ENCODE assay signal across 14 cellular contexts in the genomic region with DNA sequence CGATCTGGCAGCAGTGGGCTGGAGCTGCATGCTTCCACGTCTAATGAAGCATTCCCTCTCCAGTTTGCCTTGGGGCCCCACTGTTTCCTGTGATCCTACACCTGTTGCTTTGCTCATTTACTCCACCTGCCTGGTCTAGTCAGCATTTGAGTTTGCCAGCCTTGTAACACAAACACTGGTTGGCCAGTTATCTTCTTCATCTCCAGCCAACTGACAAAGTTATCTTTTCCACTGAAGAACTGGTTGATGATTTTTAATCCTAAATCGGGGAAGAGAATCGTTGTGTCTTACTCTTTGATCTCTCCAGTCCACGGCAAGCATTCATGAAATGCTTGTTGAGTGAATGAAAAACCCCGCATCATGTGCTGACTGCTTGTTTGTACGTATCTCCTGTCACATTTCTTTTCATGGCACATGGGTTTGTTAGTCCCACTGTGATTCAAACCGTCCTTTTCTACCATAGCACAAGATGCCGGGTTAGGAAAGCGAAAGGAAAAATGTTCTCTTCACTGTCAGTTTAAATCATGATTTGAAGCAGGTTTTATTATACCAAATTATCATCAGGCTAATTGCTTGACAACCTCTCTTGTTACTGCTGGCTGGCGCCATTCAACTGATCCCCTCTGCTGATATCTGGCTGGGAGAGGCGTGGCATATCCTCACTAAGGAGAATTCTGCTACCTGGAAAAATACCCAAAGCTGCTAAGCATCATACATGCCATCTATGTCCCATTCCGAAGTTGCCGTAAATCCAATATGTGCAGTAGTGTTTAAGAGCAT.
A peak's percentile ranks its signal among the peaks of the same experiment; 100 is the strongest.
DNase-seq lines count a peak whose midpoint lies in the region; ATAC-seq, FAIRE-seq and TF ChIP-seq lines count a peak whose summit lies in the region.
"Had no signal": no experiment of that assay in that cellular context is flagged by ENCODE, and none has a peak within 500 bp of the region (broad histone marks: within the 10 kb centered on the region; RNA-seq: fewer than 3 reads in every experiment).

No MANE protein-coding gene starts in this region.

- CTCF ChIA-PET in HEK293 (lab: Yijun Ruan, JAX), result no interaction called here

- no peaks in the 10 kb centered on the region for H3K27me3 Mint-ChIP-seq in astrocyte (ENCODE audit: low read depth, unreplicated experiment)

- DNase-seq in NCI-H2196 (lab: John Stamatoyannopoulos, UW; ENCODE audit: unreplicated experiment), result peak; percentile 33
- no peak for DNase-seq in astrocyte (ENCODE audit: low read depth)
- no peak for DNase-seq in pancreas
- DNase-seq in KG1 (lab: John Stamatoyannopoulos, UW), result no peak
- DNase-seq in upper lobe of left lung, result no peak
- DNase-seq: activated T-cell treated with anti-CD3 and anti-CD28 coated beads, Interleukin-2, amount 50 U/mL, for 4 hours; effector memory CD4-positive, alpha-beta T cell; left ventricle myocardium inferior; NCI-H524; spleen had no signal

- TF ChIP-seq EP300 in upper lobe of left lung (IDR thresholded peaks at IDR 0.05), result no peak

- no peak overlapping the region for H2AFZ ChIP-seq in astrocyte (ENCODE audit: low read depth, low read length)

- no peaks in the 10 kb centered on the region for H4K20me1 ChIP-seq in astrocyte (ENCODE audit: insufficient read depth, low read length)

- no peaks in the 10 kb centered on the region for H3K79me2 ChIP-seq in astrocyte (ENCODE audit: insufficient read depth, low read length)

- no peak overlapping the region; the same call in 1 of the 2 replicates for H3K27ac ChIP-seq in HEK293 (ENCODE audit: extremely low read depth, low read depth, low read length)
- no peak overlapping the region for H3K27ac ChIP-seq in astrocyte (ENCODE audit: low read depth, low read length)
- H3K27ac ChIP-seq in pancreas, result no peak overlapping the region
- no peak overlapping the region for H3K27ac ChIP-seq in upper lobe of left lung
- H3K27ac ChIP-seq: left ventricle myocardium inferior had no signal

- intact Hi-C loops in pancreas (cut with DNase I), result no loop called here

- H3K4me3 Mint-ChIP-seq in astrocyte (ENCODE audit: unreplicated experiment), result no peak overlapping the region
- H3K4me3 Mint-ChIP-seq: activated T-cell treated with anti-CD3 and anti-CD28 coated beads, Interleukin-2, amount 50 U/mL, for 4 hours had no signal

- H3K9me3 ChIP-seq in HEK293 (ENCODE audit: control insufficient read depth, insufficient read depth, low read depth, low read length), result no peaks in the 10 kb centered on the region
- no peaks in the 10 kb centered on the region for H3K9me3 ChIP-seq in astrocyte (ENCODE audit: insufficient read depth, low read depth, low read length)
- H3K9me3 ChIP-seq in pancreas, result no peaks in the 10 kb centered on the region
- H3K9me3 ChIP-seq in upper lobe of left lung, result no peaks in the 10 kb centered on the region
- H3K9me3 ChIP-seq: left ventricle myocardium inferior, spleen had no signal

- no peak overlapping the region for H3K4me3 ChIP-seq in HEK293 (ENCODE audit: low read depth, low read length)
- no peak overlapping the region for H3K4me3 ChIP-seq in astrocyte (ENCODE audit: insufficient read depth, low read depth, low read length)
- H3K4me3 ChIP-seq in pancreas, result no peak overlapping the region
- no peak overlapping the region for H3K4me3 ChIP-seq in upper lobe of left lung
- H3K4me3 ChIP-seq: left ventricle myocardium inferior had no signal

- no peak overlapping the region for H3K27ac Mint-ChIP-seq in astrocyte (ENCODE audit: unreplicated experiment)

- H3K9me3 Mint-ChIP-seq in astrocyte (ENCODE audit: unreplicated experiment), result peaks cover 1% of the 10 kb centered on the region
- H3K9me3 Mint-ChIP-seq: activated T-cell treated with anti-CD3 and anti-CD28 coated beads, Interleukin-2, amount 50 U/mL, for 4 hours had no signal

- H3K36me3 ChIP-seq in HEK293 (ENCODE audit: control insufficient read depth in 2 of 2, insufficient read depth in 1 of 2, low read length in 2 of 2), result no peaks in the 10 kb centered on the region
- H3K36me3 ChIP-seq in astrocyte (ENCODE audit: insufficient read depth, low read length), result no peaks in the 10 kb centered on the region
- H3K36me3 ChIP-seq in pancreas, result no peaks in the 10 kb centered on the region
- H3K36me3 ChIP-seq in upper lobe of left lung, result no peaks in the 10 kb centered on the region
- H3K36me3 ChIP-seq: left ventricle myocardium inferior, spleen had no signal

- no peak for TF ChIP-seq POLR2A in upper lobe of left lung (IDR thresholded peaks at IDR 0.05)

- TF ChIP-seq CTCF in HEK293 (tag by site-specific recombination; IDR thresholded peaks at IDR 0.05), result no peak
- TF ChIP-seq CTCF in astrocyte (IDR thresholded peaks at IDR 0.05; ENCODE audit: insufficient read depth, low read depth, low read length), result no peak
- no peak for TF ChIP-seq CTCF in pancreas (IDR thresholded peaks at IDR 0.05)
- no peak for TF ChIP-seq CTCF in upper lobe of left lung (IDR thresholded peaks at IDR 0.05)

- WGBS in pancreas, 2 donors, result 69 to 70% methylated on average over 14 of the region's 14 CpGs
- 80 to 83% methylated on average over 14 of the region's 14 CpGs for WGBS in upper lobe of left lung, 2 donors

- FAIRE-seq in astrocyte (lab: Jason Lieb, UNC) (peak; percentile 20), pancreas (lab: Jason Lieb, UNC) (no peak)

- ATAC-seq in pancreas (peak in 3 of 4 donors; percentile 12 to 52 (median 50)), HG03520 (IDR thresholded peaks at IDR 0.05; ENCODE audit: unreplicated experiment) (no peak), upper lobe of left lung (ENCODE audit: low FRiP score in 2 of 2) (no peak), HG03565 (IDR thresholded peaks at IDR 0.05; ENCODE audit: unreplicated experiment) (no peak)
- ATAC-seq: activated CD4-positive, CD25-positive, alpha-beta regulatory T cell treated with anti-CD3 and anti-CD28 coated beads, Interleukin-2, amount 50 U/mL, for 24 hours; activated T-cell treated with anti-CD3 and anti-CD28 coated beads, Interleukin-2, amount 50 U/mL, for 4 hours had no signal

- H3K36me3 Mint-ChIP-seq in astrocyte (ENCODE audit: low read depth, unreplicated experiment), result peaks cover 13% of the 10 kb centered on the region

- H3K9ac ChIP-seq in astrocyte (ENCODE audit: low read length), result no peak overlapping the region

- H3K27me3 ChIP-seq in astrocyte (ENCODE audit: insufficient read depth, low read length), result no peaks in the 10 kb centered on the region
- no peaks in the 10 kb centered on the region for H3K27me3 ChIP-seq in pancreas
- H3K27me3 ChIP-seq in upper lobe of left lung, result no peaks in the 10 kb centered on the region

- H3K4me1 Mint-ChIP-seq in astrocyte (ENCODE audit: low read depth, unreplicated experiment), result peaks cover 9% of the 10 kb centered on the region

- H3K4me2 ChIP-seq in astrocyte (ENCODE audit: low read length), result no peak overlapping the region

- H3K4me1 ChIP-seq in HEK293 (ENCODE audit: control insufficient read depth, insufficient read depth, low read length), result no peaks in the 10 kb centered on the region
- H3K4me1 ChIP-seq in astrocyte (ENCODE audit: insufficient read depth, low read length), result peaks cover 5% of the 10 kb centered on the region
- H3K4me1 ChIP-seq in pancreas, result no peaks in the 10 kb centered on the region
- H3K4me1 ChIP-seq in upper lobe of left lung, result peaks cover 0 to 4% (median 0%) of the 10 kb centered on the region in 4 donors
- H3K4me1 ChIP-seq: spleen had no signal

- POLR2A ChIA-PET in HEK293 (lab: Yijun Ruan, JAX), result no interaction called here

TF ChIP-seq in HEK293, 187 proteins besides CTCF, POLR2A, EP300 and RAD21 (continues in another document):
- TF ChIP-seq SCRT1 (tag by site-specific recombination; IDR thresholded peaks at IDR 0.05; ENCODE audit: borderline replicate concordance) (peak; percentile 94), ZNF785 (tag by site-specific recombination; IDR thresholded peaks at IDR 0.05) (no peak), ZNF664 (tag by site-specific recombination; IDR thresholded peaks at IDR 0.05) (no peak), GLIS1 (tag by site-specific recombination; IDR thresholded peaks at IDR 0.05) (no peak), ZNF24 (tag by site-specific recombination; IDR thresholded peaks at IDR 0.05) (no peak), ZBTB7A (tag by site-specific recombination; IDR thresholded peaks at IDR 0.05; ENCODE audit: low read depth) (no peak), TRIM28 (IDR thresholded peaks at IDR 0.05; ENCODE audit: borderline replicate concordance, low read length) (peak; percentile 90), BCL11A (tag by site-specific recombination; IDR thresholded peaks at IDR 0.05; ENCODE audit: low read depth) (no peak), SCRT2 (tag by site-specific recombination; IDR thresholded peaks at IDR 0.05) (peak; percentile 99), ZBTB17 (tag by site-specific recombination; IDR thresholded peaks at IDR 0.05) (peak; percentile 37; the same call in 1 of the 2 replicates), YY1 (tag by site-specific recombination; IDR thresholded peaks at IDR 0.05) (no peak), ZNF335 (tag by site-specific recombination; conservative IDR thresholded peaks at IDR 0.05) (peak; percentile 97)
- TF ChIP-seq, protein P1, sequence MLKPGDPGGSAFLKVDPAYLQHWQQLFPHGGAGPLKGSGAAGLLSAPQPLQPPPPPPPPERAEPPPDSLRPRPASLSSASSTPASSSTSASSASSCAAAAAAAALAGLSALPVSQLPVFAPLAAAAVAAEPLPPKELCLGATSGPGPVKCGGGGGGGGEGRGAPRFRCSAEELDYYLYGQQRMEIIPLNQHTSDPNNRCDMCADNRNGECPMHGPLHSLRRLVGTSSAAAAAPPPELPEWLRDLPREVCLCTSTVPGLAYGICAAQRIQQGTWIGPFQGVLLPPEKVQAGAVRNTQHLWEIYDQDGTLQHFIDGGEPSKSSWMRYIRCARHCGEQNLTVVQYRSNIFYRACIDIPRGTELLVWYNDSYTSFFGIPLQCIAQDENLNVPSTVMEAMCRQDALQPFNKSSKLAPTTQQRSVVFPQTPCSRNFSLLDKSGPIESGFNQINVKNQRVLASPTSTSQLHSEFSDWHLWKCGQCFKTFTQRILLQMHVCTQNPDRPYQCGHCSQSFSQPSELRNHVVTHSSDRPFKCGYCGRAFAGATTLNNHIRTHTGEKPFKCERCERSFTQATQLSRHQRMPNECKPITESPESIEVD (tag by site-specific recombination; IDR thresholded peaks at IDR 0.05), result peak; percentile 19; the same call in 1 of the 2 replicates
- TF ChIP-seq, protein P2, sequence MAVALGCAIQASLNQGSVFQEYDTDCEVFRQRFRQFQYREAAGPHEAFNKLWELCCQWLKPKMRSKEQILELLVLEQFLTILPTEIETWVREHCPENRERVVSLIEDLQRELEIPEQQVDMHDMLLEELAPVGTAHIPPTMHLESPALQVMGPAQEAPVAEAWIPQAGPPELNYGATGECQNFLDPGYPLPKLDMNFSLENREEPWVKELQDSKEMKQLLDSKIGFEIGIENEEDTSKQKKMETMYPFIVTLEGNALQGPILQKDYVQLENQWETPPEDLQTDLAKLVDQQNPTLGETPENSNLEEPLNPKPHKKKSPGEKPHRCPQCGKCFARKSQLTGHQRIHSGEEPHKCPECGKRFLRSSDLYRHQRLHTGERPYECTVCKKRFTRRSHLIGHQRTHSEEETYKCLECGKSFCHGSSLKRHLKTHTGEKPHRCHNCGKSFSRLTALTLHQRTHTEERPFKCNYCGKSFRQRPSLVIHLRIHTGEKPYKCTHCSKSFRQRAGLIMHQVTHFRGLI (tag by site-specific recombination; IDR thresholded peaks at IDR 0.05), result 0 out of 2 replicates have a peak, but pooled peaks have one; percentile 4

Comparison
In these comparisons a context has a peak if more than half of its experiments do, and no peak if none do; other contexts are left out.
1. ATAC-seq: peak in pancreas (3 of 4); none in HG03520 (single experiment), upper lobe of left lung (0 of 2) and HG03565 (single experiment).